Comparison of ENCODE assay signal across 31 cellular contexts in genomic region chr5:162334944-162335343, GRCh38.
"Had no signal": no experiment of that assay in that cellular context is flagged by ENCODE, and none has a peak within 500 bp of the region (broad histone marks: within the 10 kb centered on the region; RNA-seq: fewer than 3 reads in every experiment).

No MANE protein-coding gene starts in this region.

- H3K4me3 ChIP-seq: adrenal gland, body of pancreas, esophagus squamous epithelium had no signal

- DNase-seq: activated B cell treated with CpG ODN at 0.5 μM for 24 hours; activated CD4-positive, alpha-beta T cell treated with anti-CD3 and anti-CD28 coated beads for 48 hours; activated CD4-positive, alpha-beta T cell treated with anti-CD3 and anti-CD28 coated beads, Interleukin-2, amount 50 U/mL, for 1 hour; activated CD4-positive, alpha-beta T cell treated with anti-CD3 and anti-CD28 coated beads, Interleukin-2, amount 50 U/mL, for 48 hours; activated CD8-positive, alpha-beta memory T cell treated with anti-CD3 and anti-CD28 coated beads for 24 hours; activated CD8-positive, alpha-beta T cell treated with anti-CD3 and anti-CD28 coated beads for 36 hours; activated effector memory CD4-positive, alpha-beta T cell treated with Interleukin-2 at 50 U/mL for 16 hours; activated naive CD4-positive, alpha-beta T cell treated with anti-CD3 and anti-CD28 coated beads for 36 hours; activated naive CD8-positive, alpha-beta T cell treated with anti-CD3 and anti-CD28 coated beads for 36 hours; activated naive CD8-positive, alpha-beta T cell treated with anti-CD3 and anti-CD28 coated beads, Interleukin-2, amount 50 U/mL, for 24 hours; activated T-cell treated with anti-CD3 and anti-CD28 coated beads, Interleukin-2, amount 50 U/mL, for 4 hours; adrenal gland; amygdala; aorta; body of pancreas; caudate nucleus; effector CD8-positive, alpha-beta T cell; esophagus squamous epithelium; head of caudate nucleus; T-helper 17 cell; T1000; WERI-Rb-1 had no signal

- H3K27me3 ChIP-seq: adrenal gland, body of pancreas, esophagus squamous epithelium had no signal

- H3K9me3 ChIP-seq: adrenal gland, body of pancreas, esophagus squamous epithelium had no signal

- H3K4me1 ChIP-seq: adrenal gland, body of pancreas, esophagus squamous epithelium had no signal

- H3K4me1 Mint-ChIP-seq: activated B cell treated with CpG ODN at 0.5 μM for 24 hours; activated naive CD4-positive, alpha-beta T cell treated with anti-CD3 and anti-CD28 coated beads, Interleukin-2, amount 50 U/mL, for 24 hours; activated naive CD8-positive, alpha-beta T cell treated with anti-CD3 and anti-CD28 coated beads for 36 hours; activated naive CD8-positive, alpha-beta T cell treated with anti-CD3 and anti-CD28 coated beads, Interleukin-2, amount 50 U/mL, for 24 hours; activated T-helper 17 cell treated with anti-CD3 and anti-CD28 coated beads, Interleukin-2, amount 50 U/mL, for 72 hours; T-helper 17 cell had no signal

- H3K27ac Mint-ChIP-seq: activated B cell treated with CpG ODN at 0.5 μM for 24 hours; activated CD8-positive, alpha-beta T cell treated with anti-CD3 and anti-CD28 coated beads for 36 hours; activated naive CD4-positive, alpha-beta T cell treated with anti-CD3 and anti-CD28 coated beads for 36 hours; activated naive CD4-positive, alpha-beta T cell treated with anti-CD3 and anti-CD28 coated beads, Interleukin-2, amount 50 U/mL, for 24 hours; activated naive CD8-positive, alpha-beta T cell treated with anti-CD3 and anti-CD28 coated beads for 36 hours; activated naive CD8-positive, alpha-beta T cell treated with anti-CD3 and anti-CD28 coated beads, Interleukin-2, amount 50 U/mL, for 24 hours; activated T-helper 17 cell treated with anti-CD3 and anti-CD28 coated beads, Interleukin-2, amount 50 U/mL, for 72 hours; T-helper 17 cell; T-helper 2 cell treated with Interferon-gamma antibody and Interleukin-4, amounts not matched to agents 5 μg/mL and 100 μg/mL, for 36 hours had no signal

- FAIRE-seq: colon, endometrium, endothelial cell of umbilical vein, frontal cortex had no signal

- H3K36me3 ChIP-seq: adrenal gland, esophagus squamous epithelium, WERI-Rb-1 had no signal

- H3K36me3 Mint-ChIP-seq: activated naive CD4-positive, alpha-beta T cell treated with anti-CD3 and anti-CD28 coated beads, Interleukin-2, amount 50 U/mL, for 24 hours; activated naive CD8-positive, alpha-beta T cell treated with anti-CD3 and anti-CD28 coated beads for 36 hours had no signal

- ATAC-seq: activated CD4-positive, CD25-positive, alpha-beta regulatory T cell treated with anti-CD3 and anti-CD28 coated beads, Interleukin-2, amount 50 U/mL, for 24 hours; activated CD8-positive, alpha-beta T cell treated with anti-CD3 and anti-CD28 coated beads for 36 hours; activated naive CD8-positive, alpha-beta T cell treated with anti-CD3 and anti-CD28 coated beads, Interleukin-2, amount 50 U/mL, for 24 hours; activated T-cell treated with anti-CD3 and anti-CD28 coated beads, Interleukin-2, amount 50 U/mL, for 4 hours; activated T-helper 17 cell treated with anti-CD3 and anti-CD28 coated beads, Interleukin-2, amount 50 U/mL, for 72 hours; body of pancreas; T-helper 17 cell had no signal

- H3K27ac ChIP-seq: adrenal gland, body of pancreas, epithelial cell of prostate, esophagus squamous epithelium, WERI-Rb-1 had no signal

- H3K27me3 Mint-ChIP-seq: activated B cell treated with CpG ODN at 0.5 μM for 24 hours; activated CD8-positive, alpha-beta T cell treated with anti-CD3 and anti-CD28 coated beads for 36 hours; activated naive CD4-positive, alpha-beta T cell treated with anti-CD3 and anti-CD28 coated beads, Interleukin-2, amount 50 U/mL, for 24 hours; activated naive CD8-positive, alpha-beta T cell treated with anti-CD3 and anti-CD28 coated beads for 36 hours; activated naive CD8-positive, alpha-beta T cell treated with anti-CD3 and anti-CD28 coated beads, Interleukin-2, amount 50 U/mL, for 24 hours; activated T-helper 17 cell treated with anti-CD3 and anti-CD28 coated beads, Interleukin-2, amount 50 U/mL, for 72 hours; T-helper 17 cell had no signal

- H3K4me3 Mint-ChIP-seq: activated B cell treated with CpG ODN at 0.5 μM for 24 hours; activated CD8-positive, alpha-beta T cell treated with anti-CD3 and anti-CD28 coated beads for 36 hours; activated naive CD4-positive, alpha-beta T cell treated with anti-CD3 and anti-CD28 coated beads for 36 hours; activated naive CD4-positive, alpha-beta T cell treated with anti-CD3 and anti-CD28 coated beads, Interleukin-2, amount 50 U/mL, for 24 hours; activated naive CD8-positive, alpha-beta T cell treated with anti-CD3 and anti-CD28 coated beads for 36 hours; activated naive CD8-positive, alpha-beta T cell treated with anti-CD3 and anti-CD28 coated beads, Interleukin-2, amount 50 U/mL, for 24 hours; activated T-cell treated with anti-CD3 and anti-CD28 coated beads, Interleukin-2, amount 50 U/mL, for 4 hours; activated T-helper 17 cell treated with anti-CD3 and anti-CD28 coated beads, Interleukin-2, amount 50 U/mL, for 72 hours; T-helper 17 cell; T-helper 2 cell treated with Interferon-gamma antibody and Interleukin-4, amounts not matched to agents 5 μg/mL and 100 μg/mL, for 36 hours had no signal
